8 cellular contexts compared by ENCODE assay signal in the genomic region with DNA sequence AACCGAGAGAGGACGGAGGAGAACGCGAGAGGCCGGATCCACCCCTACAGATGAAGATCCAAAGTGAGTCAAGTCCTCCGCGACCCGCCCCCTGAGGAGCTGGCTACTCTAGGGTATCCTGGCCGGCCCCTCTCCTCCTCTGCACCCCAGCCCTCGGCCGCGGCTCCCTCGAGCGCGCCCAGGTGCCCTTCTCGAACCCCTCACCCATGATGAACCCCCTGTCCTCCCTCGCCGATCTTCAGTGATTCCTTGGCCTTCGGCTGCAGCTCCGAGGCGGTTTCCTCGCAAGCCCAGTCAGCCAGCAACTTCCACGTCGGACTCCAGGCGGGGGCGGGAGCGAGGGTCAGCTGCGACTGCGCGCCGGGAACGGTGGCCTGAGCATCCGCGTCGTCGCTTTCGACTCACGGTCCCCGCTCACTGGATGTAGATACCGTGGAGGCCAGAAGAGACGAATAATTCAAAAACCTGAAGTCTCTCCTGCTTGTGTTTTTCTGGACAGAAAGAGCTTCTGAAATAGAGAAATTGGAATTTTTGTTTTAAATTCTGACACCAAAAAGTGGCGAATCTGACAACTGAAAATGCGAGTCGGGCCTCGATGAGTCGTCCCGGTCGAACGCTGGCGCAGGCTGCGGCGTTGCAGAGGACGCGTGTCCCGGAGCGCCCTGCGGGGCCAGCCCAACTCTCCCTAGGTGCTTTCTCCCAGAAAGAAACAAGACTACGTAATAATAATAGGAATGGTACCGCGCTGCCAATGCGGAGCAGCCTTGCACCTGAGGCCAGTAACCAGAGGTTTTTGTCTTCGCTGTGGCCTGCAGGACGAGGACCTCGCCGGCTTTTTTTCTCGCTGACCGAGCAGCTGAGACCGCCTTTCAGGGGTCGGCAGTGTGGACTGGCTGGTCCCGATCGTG. TPM values are rescaled to one million over a fixed set of nuclear protein-coding genes. Genes with fewer than 3 reads are reported as not detected.
DNase-seq lines count a peak whose midpoint lies in the region; TF ChIP-seq lines count a peak whose summit lies in the region.

A gene (minus strand): TSS at position 335 of the 908 bp plus-strand sequence. CDS start 127 bp downstream, at position 208.

- DNase-seq in ELR (ENCODE audit: low read depth) (peak; percentile 91), H4 (ENCODE audit: low spot score) (peak; percentile 79), LNCaP clone FGC (ENCODE audit: low read depth) (peak; percentile 80), SHP77 (lab: John Stamatoyannopoulos, UW) (peak; percentile 74 to 86), fibroblast of the aortic adventitia (ENCODE audit: low read depth) (peak; percentile 90), nephron progenitor cell (peak; percentile 87)
- peak; percentile 58 for DNase-seq in activated effector memory CD4-positive, alpha-beta T cell treated with Interleukin-2 at 50 U/mL for 16 hours

- H3K27ac Mint-ChIP-seq in nephron progenitor cell: peak within 1 kb of the TSS; percentile 100
- H3K27ac Mint-ChIP-seq in stimulated activated naive CD8-positive, alpha-beta T cell treated with anti-CD3 and anti-CD28 coated beads, Interleukin-15, Interleukin-2, amounts not matched to agents 100 ng/mL and 50 ng/mL, for 24 hours: peak within 1 kb of the TSS; percentile 98

- H3K9me3 Mint-ChIP-seq in nephron progenitor cell: no peaks in the 10 kb centered on the region
- H3K9me3 Mint-ChIP-seq in stimulated activated naive CD8-positive, alpha-beta T cell treated with anti-CD3 and anti-CD28 coated beads, Interleukin-15, Interleukin-2, amounts not matched to agents 100 ng/mL and 50 ng/mL, for 24 hours: no peaks in the 10 kb centered on the region

- peaks cover 7% of the 10 kb centered on the region for H3K36me3 Mint-ChIP-seq in nephron progenitor cell (ENCODE audit: low read depth)
- peaks cover 10% of the 10 kb centered on the region for H3K36me3 Mint-ChIP-seq in stimulated activated naive CD8-positive, alpha-beta T cell treated with anti-CD3 and anti-CD28 coated beads, Interleukin-15, Interleukin-2, amounts not matched to agents 100 ng/mL and 50 ng/mL, for 24 hours (ENCODE audit: low read depth)

- peaks cover 17% of the 10 kb centered on the region for H3K27me3 Mint-ChIP-seq in nephron progenitor cell (ENCODE audit: low read depth, poor library complexity)
- H3K27me3 Mint-ChIP-seq in stimulated activated naive CD8-positive, alpha-beta T cell treated with anti-CD3 and anti-CD28 coated beads, Interleukin-15, Interleukin-2, amounts not matched to agents 100 ng/mL and 50 ng/mL, for 24 hours: peaks cover 4% of the 10 kb centered on the region

- H3K4me3 ChIP-seq in LNCaP clone FGC (ENCODE audit: low read depth, low read length) (peak within 1 kb of the TSS; percentile 86), fibroblast of the aortic adventitia (ENCODE audit: low read depth, low read length) (peak within 1 kb of the TSS; percentile 91)

- H3K4me1 Mint-ChIP-seq in nephron progenitor cell: peaks cover 24% of the 10 kb centered on the region
- peaks cover 23% of the 10 kb centered on the region for H3K4me1 Mint-ChIP-seq in stimulated activated naive CD8-positive, alpha-beta T cell treated with anti-CD3 and anti-CD28 coated beads, Interleukin-15, Interleukin-2, amounts not matched to agents 100 ng/mL and 50 ng/mL, for 24 hours (ENCODE audit: low read depth)

- H3K4me3 Mint-ChIP-seq in nephron progenitor cell: peak within 1 kb of the TSS; percentile 92
- H3K4me3 Mint-ChIP-seq in stimulated activated naive CD8-positive, alpha-beta T cell treated with anti-CD3 and anti-CD28 coated beads, Interleukin-15, Interleukin-2, amounts not matched to agents 100 ng/mL and 50 ng/mL, for 24 hours: peak within 1 kb of the TSS; percentile 99

- TF ChIP-seq CTCF in LNCaP clone FGC (IDR thresholded peaks at IDR 0.05; ENCODE audit: control insufficient read depth, extremely low read depth, insufficient read depth) (no peak), fibroblast of the aortic adventitia (IDR thresholded peaks at IDR 0.05; ENCODE audit: insufficient read depth, low read length) (no peak), nephron progenitor cell (IDR thresholded peaks at IDR 0.05) (no peak)

RNA-seq across cellular contexts. Expression of the gene that starts here (rescaled TPM):
- total RNA-seq in H4 (2014; rRNA removed; shearing (Covaris generic)): 56.1 and 80.1 TPM in 2 replicates
- total RNA-seq in fibroblast of the aortic adventitia (ENCODE audit: low replicate concordance): 83.0 and 122 TPM in 2 replicates

Comparison
In these comparisons a context has a peak if more than half of its experiments do, and no peak if none do; other contexts are left out.
1. Peak in every context shown above with its lines: DNase-seq and H3K4me3 ChIP-seq.